Comparison of ENCODE assay signal across 8 cellular contexts in genomic region chr1:58779837-58780585, GRCh38. TPM values are rescaled to one million over a fixed set of nuclear protein-coding genes. Genes with fewer than 3 reads are reported as not detected.
A peak's percentile ranks its signal among the peaks of the same experiment; 100 is the strongest.
DNase-seq lines count a peak whose midpoint lies in the region; ATAC-seq and TF ChIP-seq lines count a peak whose summit lies in the region.

No MANE protein-coding gene starts in this region.

- H3K36me3 ChIP-seq in SJSA1 (peaks cover 42% of the 10 kb centered on the region), OCI-LY7 (ENCODE audit: insufficient read depth, low read length) (no peaks in the 10 kb centered on the region)

- H3K27me3 ChIP-seq in SJSA1 (replicated peaks): no peaks in the 10 kb centered on the region; the same call in 1 of the 2 replicates

- H2AFZ ChIP-seq in OCI-LY7 (ENCODE audit: low read length): no peak overlapping the region

- no peaks in the 10 kb centered on the region for H3K9me3 ChIP-seq in SJSA1 (replicated peaks)
- no peaks in the 10 kb centered on the region for H3K9me3 ChIP-seq in OCI-LY7 (ENCODE audit: low read length)

- peaks cover 17% of the 10 kb centered on the region for H3K4me1 Mint-ChIP-seq in HFFc6 (ENCODE audit: low read depth)

- H4K20me1 ChIP-seq in OCI-LY7 (ENCODE audit: insufficient read depth, low read length): no peaks in the 10 kb centered on the region

- no peaks in the 10 kb centered on the region for H3K9me2 ChIP-seq in OCI-LY7 (ENCODE audit: insufficient read depth, low read length)

- peaks cover 15% of the 10 kb centered on the region for H3K9me3 Mint-ChIP-seq in HFFc6

- DNase-seq in ACHN: peak; percentile 63
- peak; percentile 71 for DNase-seq in HFFc6
- DNase-seq in SJSA1 (ENCODE audit: low read depth in 1 of 2, low spot score in 2 of 2): peak; percentile 57 to 69
- peak; percentile 76 for DNase-seq in epithelial cell of proximal tubule (ENCODE audit: low read depth)
- no peak for DNase-seq in omental fat pad (ENCODE audit: low spot score)
- no peak for DNase-seq in OCI-LY7 (ENCODE audit: low spot score)
- DNase-seq in middle frontal gyrus (ENCODE audit: extremely low spot score, low spot score): no peak

- no peak for TF ChIP-seq CTCF in HFFc6 (IDR thresholded peaks at IDR 0.05)
- TF ChIP-seq CTCF in epithelial cell of proximal tubule (conservative IDR thresholded peaks at IDR 0.05; ENCODE audit: low read depth, low read length): no peak
- no peak for TF ChIP-seq CTCF in omental fat pad (IDR thresholded peaks at IDR 0.05)
- no peak for TF ChIP-seq CTCF in OCI-LY7 (conservative IDR thresholded peaks at IDR 0.05; ENCODE audit: low read length)

- BruUV-seq in OCI-LY7 (replicated peaks; lab: Mats Ljungman, UMichigan): no TSS peak

- H3K4me3 ChIP-seq in SJSA1 (no peak overlapping the region), epithelial cell of proximal tubule (ENCODE audit: low read depth, low read length) (peak overlapping the region; percentile 95), OCI-LY7 (ENCODE audit: low read depth, low read length, poor library complexity, severe bottlenecking) (no peak overlapping the region)

- H3K27ac Mint-ChIP-seq in HFFc6: peak overlapping the region; percentile 76

- H3K4me3 Mint-ChIP-seq in HFFc6: peak overlapping the region; percentile 97

- in situ Hi-C loops in ACHN (cut with HindIII; ENCODE audit: low pct_ligation_motif_present, low pct_unique_long_range_greater_than_20kb, low sequenced_read_pairs): no loop called here

- CTCF ChIA-PET in OCI-LY7 (lab: Charles Lee; ENCODE audit: unreplicated experiment): no interaction called here

- intact Hi-C loops in OCI-LY7 (cut with micrococcal nuclease; ENCODE audit: unreplicated experiment): loop anchor here (5.0 to 10.0 kb wide), 2 partner anchors 253 to 515 kb away; partner anchors contain the start of gene FGGY

- no peak overlapping the region for H3K4me2 ChIP-seq in OCI-LY7 (ENCODE audit: low read length)

- H3K79me2 ChIP-seq in OCI-LY7 (ENCODE audit: insufficient read depth, low read depth, low read length): no peaks in the 10 kb centered on the region

- H3K27ac ChIP-seq in SJSA1: peak overlapping the region; percentile 19
- H3K27ac ChIP-seq in OCI-LY7 (ENCODE audit: low read depth, low read length, poor library complexity, severe bottlenecking): no peak overlapping the region

- peaks cover 35% of the 10 kb centered on the region for H3K27me3 Mint-ChIP-seq in HFFc6 (ENCODE audit: insufficient read depth)

- ATAC-seq in omental fat pad (ENCODE audit: low FRiP score): peak; percentile 2
- no peak for ATAC-seq in GM21619 (IDR thresholded peaks at IDR 0.05; ENCODE audit: unreplicated experiment)

- H3K36me3 Mint-ChIP-seq in HFFc6 (ENCODE audit: low read depth): peaks cover 33% of the 10 kb centered on the region

- POLR2A ChIA-PET in OCI-LY7 (lab: Charles Lee): no interaction called here

- H3K4me1 ChIP-seq in SJSA1 (replicated peaks) (peaks cover 17% of the 10 kb centered on the region), OCI-LY7 (ENCODE audit: insufficient read depth, low read length, poor library complexity, severe bottlenecking) (peaks cover 15% of the 10 kb centered on the region)

RNA-seq across cellular contexts. Expression of gene JUN, which starts 3.8 kb away (rescaled TPM):
- total RNA-seq in HFFc6 (2021; fragmentation: NEBNext Ultra II Directional; extraction: Animal tissue kit (Norgen Biotek cat#: 25700)): 10 to 100 TPM; 80.5 to 91.1 (median 82.2) TPM
- 80.9 and 102 TPM in 2 replicates for total RNA-seq in SJSA1 (2014; rRNA removed; shearing (Covaris generic))
- total RNA-seq in epithelial cell of proximal tubule: 89.6 and 91.6 TPM in 2 replicates
- 100 to 1,000 TPM; 367 to 477 (median 404) TPM for total RNA-seq in omental fat pad
- 7.7 and 8.1 TPM in 2 replicates for total RNA-seq in OCI-LY7 (2014; rRNA removed; shearing (Covaris generic))
- total RNA-seq in OCI-LY7 (2022): 4.2 and 5.3 TPM in 2 replicates

Comparison
In these comparisons a context has a peak if more than half of its experiments do, and no peak if none do; other contexts are left out.
1. DNase-seq: peak in ACHN (single experiment), HFFc6 (single experiment), SJSA1 (2 of 2) and epithelial cell of proximal tubule (single experiment); none in omental fat pad (single experiment), OCI-LY7 (single experiment) and middle frontal gyrus (single experiment).